ENCODE assay signal across 15 cellular contexts in the genomic region with DNA sequence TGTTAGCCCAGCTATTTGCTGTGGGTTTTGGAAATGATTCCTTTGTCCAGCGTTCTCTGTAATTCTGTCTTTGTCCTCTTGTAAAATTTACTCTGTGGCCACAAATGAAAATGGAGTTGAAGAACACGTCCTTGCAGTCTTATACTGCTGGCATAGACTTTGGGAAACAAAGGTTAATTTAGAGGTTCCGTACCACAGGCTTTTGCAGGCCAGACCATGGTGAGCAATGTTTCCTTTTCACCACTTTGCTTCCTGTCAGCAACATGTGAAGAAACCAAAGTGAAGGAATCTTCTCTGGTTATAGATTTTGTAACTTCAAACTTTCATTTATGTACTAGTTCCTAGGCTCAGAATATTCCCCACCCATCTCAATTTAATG.
DNase-seq lines count a peak whose midpoint lies in the region; ATAC-seq and TF ChIP-seq lines count a peak whose summit lies in the region.
"Had no signal": no experiment of that assay in that cellular context is flagged by ENCODE, and none has a peak within 500 bp of the region (broad histone marks: within the 10 kb centered on the region; RNA-seq: fewer than 3 reads in every experiment).

No MANE protein-coding gene starts in this region.

- peak overlapping the region; percentile 86 for H3K27ac ChIP-seq in HL-60 (replicated peaks)
- H3K27ac ChIP-seq: cardiac muscle cell, sigmoid colon had no signal

- in situ Hi-C loops in astrocyte of the cerebellum (cut with HindIII; ENCODE audit: low sequenced_read_pairs): no loop called here

- H3K4me3 ChIP-seq in HL-60 (replicated peaks; ENCODE audit: insufficient read depth, low read length): no peak overlapping the region
- no peak overlapping the region for H3K4me3 ChIP-seq in astrocyte of the cerebellum (ENCODE audit: low read depth, low read length)
- H3K4me3 ChIP-seq: cardiac muscle cell, sigmoid colon had no signal

- TF ChIP-seq CTCF in HL-60 (IDR thresholded peaks at IDR 0.05; ENCODE audit: insufficient read depth, low read length) (no peak), astrocyte of the cerebellum (IDR thresholded peaks at IDR 0.05; ENCODE audit: low read depth, low read length, missing control alignments) (no peak)

- H3K27me3 ChIP-seq in HL-60 (ENCODE audit: insufficient read depth, poor library complexity, severe bottlenecking): no peaks in the 10 kb centered on the region
- H3K27me3 ChIP-seq: cardiac muscle cell, sigmoid colon had no signal

- ATAC-seq in GM21423 (IDR thresholded peaks at IDR 0.05; ENCODE audit: unreplicated experiment) (peak; percentile 36), GM19035 (IDR thresholded peaks at IDR 0.05; ENCODE audit: unreplicated experiment) (no peak)
- ATAC-seq: activated CD8-positive, alpha-beta memory T cell treated with anti-CD3 and anti-CD28 coated beads, Interleukin-2, amount 10 ng/mL, durations not matched to agents 7 days and 5 days; left colon had no signal

- peak; percentile 43 to 70 for DNase-seq in HL-60 (ENCODE audit: low read depth in 1 of 2, low spot score in 1 of 2)
- DNase-seq in astrocyte of the cerebellum (ENCODE audit: low read depth): peak; percentile 6
- peak; percentile 12 for DNase-seq in stromal cell of bone marrow (ENCODE audit: low read depth)
- no peak for DNase-seq in NCI-H748 treated with DMSO at 0.1 percent for 48 hours (lab: John Stamatoyannopoulos, UW)
- no peak for DNase-seq in NCI-H524 (lab: John Stamatoyannopoulos, UW)
- DNase-seq: activated CD8-positive, alpha-beta memory T cell treated with anti-CD3 and anti-CD28 coated beads, Interleukin-2, amount 10 ng/mL, durations not matched to agents 7 days and 5 days; activated naive CD4-positive, alpha-beta T cell treated with anti-CD3 and anti-CD28 coated beads, Interleukin-2, amount 10 ng/mL, durations not matched to agents 7 days and 5 days; CD4-positive, CD25-positive, alpha-beta regulatory T cell; left colon; NCI-H1105 treated with DMSO at 0.1 percent for 48 hours; NCI-H510A treated with DMSO at 0.1 percent for 48 hours; sigmoid colon had no signal

Comparison
In these comparisons a context has a peak if more than half of its experiments do, and no peak if none do; other contexts are left out.
1. DNase-seq: peak in HL-60 (2 of 2), astrocyte of the cerebellum (single experiment) and stromal cell of bone marrow (single experiment); none in NCI-H748 treated with DMSO at 0.1 percent for 48 hours (single experiment) and NCI-H524 (0 of 2).